26 cellular contexts compared by ENCODE assay signal in genomic region chr6:158218467-158218866, GRCh38.
"Had no signal": no experiment of that assay in that cellular context is flagged by ENCODE, and none has a peak within 500 bp of the region (broad histone marks: within the 10 kb centered on the region; RNA-seq: fewer than 3 reads in every experiment).

No MANE protein-coding gene starts in this region.

- H3K4me1 Mint-ChIP-seq: activated naive CD4-positive, alpha-beta T cell treated with anti-CD3 and anti-CD28 coated beads, Interleukin-2, amount 50 U/mL, for 24 hours had no signal

- DNase-seq: activated CD4-positive, alpha-beta T cell treated with anti-CD3 and anti-CD28 coated beads for 48 hours; activated CD4-positive, alpha-beta T cell treated with anti-CD3 and anti-CD28 coated beads, Interleukin-2, amount 50 U/mL, for 48 hours; activated CD8-positive, alpha-beta memory T cell treated with anti-CD3 and anti-CD28 coated beads for 24 hours; activated effector memory CD4-positive, alpha-beta T cell treated with anti-CD3 and anti-CD28 coated beads, Interleukin-2, amount 50 U/mL, for 16 hours; activated naive CD8-positive, alpha-beta T cell treated with anti-CD3 and anti-CD28 coated beads, Interleukin-2, amount 50 U/mL, for 24 hours; activated T-cell treated with anti-CD3 and anti-CD28 coated beads, Interleukin-2, amount 50 U/mL, for 1 hour; amygdala; central memory CD4-positive, alpha-beta T cell; left ventricle myocardium inferior; stimulated activated CD4-positive, alpha-beta T cell treated with anti-CD3 and anti-CD28 coated beads, Interleukin-1b, Interleukin-23, amount 100 ng/mL, for 48 hours; stimulated activated CD4-positive, alpha-beta T cell treated with anti-CD3 and anti-CD28 coated beads, Interleukin-4, amount 100 ng/mL, for 4 hours; stimulated activated CD8-positive, alpha-beta memory T cell treated with anti-CD3 and anti-CD28 coated beads, Interleukin-4, amount 100 ng/mL, for 48 hours; stimulated activated naive CD8-positive, alpha-beta T cell treated with anti-CD3 and anti-CD28 coated beads, Interleukin-15, amount 100 ng/mL, for 72 hours; T-helper 9 cell; tibial artery; upper lobe of right lung; WERI-Rb-1 had no signal

- H3K27me3 Mint-ChIP-seq: activated naive CD4-positive, alpha-beta T cell treated with anti-CD3 and anti-CD28 coated beads, Interleukin-2, amount 50 U/mL, for 24 hours; activated naive CD8-positive, alpha-beta T cell treated with anti-CD3 and anti-CD28 coated beads, Interleukin-2, amount 50 U/mL, for 24 hours; stimulated activated memory B cell treated with anti-CD40 and anti-IgM and Interleukin-4, amounts not matched to agents 10 μg/mL and 1 μg/mL and 100 μg/mL, for 72 hours; stimulated activated naive CD8-positive, alpha-beta T cell treated with anti-CD3 and anti-CD28 coated beads, Interleukin-15, amount 100 ng/mL, for 72 hours had no signal

- H3K9me3 ChIP-seq: esophagus muscularis mucosa, left ventricle myocardium inferior, tibial artery, upper lobe of right lung had no signal

- H3K9me3 Mint-ChIP-seq: activated naive CD4-positive, alpha-beta T cell treated with anti-CD3 and anti-CD28 coated beads, Interleukin-2, amount 50 U/mL, for 24 hours; activated naive CD8-positive, alpha-beta T cell treated with anti-CD3 and anti-CD28 coated beads, Interleukin-2, amount 50 U/mL, for 24 hours; activated T-helper 1 cell treated with anti-CD3 and anti-CD28 coated beads, Interleukin-12 subunit alpha, Interleukin-12 subunit beta, Interleukin-2, Interleukin-4 antibody, amounts not matched to agents 30 ng/mL and 10 ng/mL and 1 ng/mL, durations not matched to agents 14 hours and 24 hours and 36 hours; nephron; stimulated activated memory B cell treated with anti-CD40 and anti-IgM and Interleukin-4, amounts not matched to agents 10 μg/mL and 1 μg/mL and 100 μg/mL, for 72 hours; stimulated activated naive CD8-positive, alpha-beta T cell treated with anti-CD3 and anti-CD28 coated beads, Interleukin-15, amount 100 ng/mL, for 72 hours; T-helper 1 cell treated with Interleukin-12 subunit alpha and Interleukin-12 subunit beta and Interleukin-4 antibody, amounts not matched to agents 30 μg/mL and 1 μg/mL, for 36 hours had no signal

- H3K27ac Mint-ChIP-seq: activated naive CD4-positive, alpha-beta T cell treated with anti-CD3 and anti-CD28 coated beads, Interleukin-2, amount 50 U/mL, for 24 hours; activated naive CD8-positive, alpha-beta T cell treated with anti-CD3 and anti-CD28 coated beads, Interleukin-2, amount 50 U/mL, for 24 hours; activated T-helper 1 cell treated with anti-CD3 and anti-CD28 coated beads, Interleukin-12 subunit alpha, Interleukin-12 subunit beta, Interleukin-2, Interleukin-4 antibody, amounts not matched to agents 30 ng/mL and 10 ng/mL and 1 ng/mL, durations not matched to agents 14 hours and 24 hours and 36 hours; nephron; stimulated activated memory B cell treated with anti-CD40 and anti-IgM and Interleukin-4, amounts not matched to agents 10 μg/mL and 1 μg/mL and 100 μg/mL, for 72 hours; T-helper 1 cell treated with Interleukin-12 subunit alpha and Interleukin-12 subunit beta and Interleukin-4 antibody, amounts not matched to agents 30 μg/mL and 1 μg/mL, for 36 hours had no signal

- ATAC-seq: activated CD4-positive, CD25-positive, alpha-beta regulatory T cell treated with anti-CD3 and anti-CD28 coated beads, Interleukin-2, amount 50 U/mL, for 24 hours; activated naive CD8-positive, alpha-beta T cell treated with anti-CD3 and anti-CD28 coated beads, Interleukin-2, amount 50 U/mL, for 24 hours; stimulated activated memory B cell treated with anti-CD40 and anti-IgM and Interleukin-4, amounts not matched to agents 10 μg/mL and 1 μg/mL and 100 μg/mL, for 72 hours; stimulated activated naive CD8-positive, alpha-beta T cell treated with anti-CD3 and anti-CD28 coated beads, Interleukin-15, amount 100 ng/mL, for 72 hours had no signal

- H3K27ac ChIP-seq: esophagus muscularis mucosa, left ventricle myocardium inferior, tibial artery, upper lobe of right lung, WERI-Rb-1 had no signal

- H3K4me3 Mint-ChIP-seq: activated naive CD4-positive, alpha-beta T cell treated with anti-CD3 and anti-CD28 coated beads, Interleukin-2, amount 50 U/mL, for 24 hours; activated naive CD8-positive, alpha-beta T cell treated with anti-CD3 and anti-CD28 coated beads, Interleukin-2, amount 50 U/mL, for 24 hours; activated T-helper 1 cell treated with anti-CD3 and anti-CD28 coated beads, Interleukin-12 subunit alpha, Interleukin-12 subunit beta, Interleukin-2, Interleukin-4 antibody, amounts not matched to agents 30 ng/mL and 10 ng/mL and 1 ng/mL, durations not matched to agents 14 hours and 24 hours and 36 hours; nephron; stimulated activated memory B cell treated with anti-CD40 and anti-IgM and Interleukin-4, amounts not matched to agents 10 μg/mL and 1 μg/mL and 100 μg/mL, for 72 hours; stimulated activated naive CD8-positive, alpha-beta T cell treated with anti-CD3 and anti-CD28 coated beads, Interleukin-15, amount 100 ng/mL, for 72 hours; T-helper 1 cell treated with Interleukin-12 subunit alpha and Interleukin-12 subunit beta and Interleukin-4 antibody, amounts not matched to agents 30 μg/mL and 1 μg/mL, for 36 hours had no signal

- H3K27me3 ChIP-seq: esophagus muscularis mucosa, tibial artery, upper lobe of right lung had no signal

- H3K36me3 Mint-ChIP-seq: activated naive CD4-positive, alpha-beta T cell treated with anti-CD3 and anti-CD28 coated beads, Interleukin-2, amount 50 U/mL, for 24 hours; stimulated activated memory B cell treated with anti-CD40 and anti-IgM and Interleukin-4, amounts not matched to agents 10 μg/mL and 1 μg/mL and 100 μg/mL, for 72 hours had no signal

- H3K4me2 ChIP-seq: smooth muscle cell had no signal

- H3K36me3 ChIP-seq: esophagus muscularis mucosa, left ventricle myocardium inferior, tibial artery, upper lobe of right lung, WERI-Rb-1 had no signal

- H3K4me3 ChIP-seq: esophagus muscularis mucosa, left ventricle myocardium inferior, lung, smooth muscle cell, tibial artery, upper lobe of right lung had no signal

- H3K4me1 ChIP-seq: esophagus muscularis mucosa, left ventricle myocardium inferior, tibial artery, upper lobe of right lung had no signal
